Comparison of ENCODE assay signal across 2 cellular contexts in the genomic region with DNA sequence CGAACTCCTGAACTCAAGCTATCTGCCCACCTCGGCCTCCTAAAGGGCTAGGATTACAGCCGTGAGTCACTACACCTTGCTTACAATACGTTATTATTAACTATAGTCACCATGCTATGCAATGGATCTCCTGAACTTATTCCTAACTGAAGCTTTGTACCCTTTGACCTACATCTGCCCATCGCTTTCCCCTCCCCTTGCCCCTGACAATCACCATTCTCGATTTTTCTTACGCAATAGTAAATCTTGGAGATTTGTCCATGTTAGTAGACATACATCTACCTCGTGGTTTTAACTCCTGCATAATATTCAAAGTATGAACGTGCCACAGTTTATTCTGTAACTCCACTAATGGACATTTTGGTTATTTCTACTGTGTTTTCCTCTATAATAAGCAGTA.
TF ChIP-seq lines count a peak whose summit lies in the region.

No MANE protein-coding gene starts in this region.

TF ChIP-seq in HepG2, 621 proteins besides CTCF, POLR2A, EP300 and RAD21:
- TF ChIP-seq NR2C2 (CRISPR knock-in tag; IDR thresholded peaks at IDR 0.05; ENCODE audit: borderline replicate concordance) (peak; percentile 24; the same call in 1 of the 2 replicates), CEBPG (CRISPR knock-in tag; IDR thresholded peaks at IDR 0.05) (peak; percentile 61), HOXA5 (CRISPR knock-in tag; IDR thresholded peaks at IDR 0.05) (no peak), PPARG (CRISPR knock-in tag; conservative IDR thresholded peaks at IDR 0.05) (0 out of 2 replicates have a peak, but pooled peaks have one; percentile 60), CEBPB (IDR thresholded peaks at IDR 0.05; ENCODE audit: borderline replicate concordance, low read depth, low read length) (peak; percentile 97)

TF ChIP-seq in H1, 55 proteins besides CTCF, POLR2A, EP300 and RAD21:
- peak; percentile 79 for TF ChIP-seq CEBPB (IDR thresholded peaks at IDR 0.05; ENCODE audit: low read depth, low read length)
- no peak for TF ChIP-seq RBBP5 (IDR thresholded peaks at IDR 0.05; ENCODE audit: borderline replicate concordance, low read depth, low read length)
- TF ChIP-seq HDAC6 (IDR thresholded peaks at IDR 0.05; ENCODE audit: low read depth, low read length): no peak
